In genomic region chr3:52248816-52249547, GRCh38 we compare ENCODE assay signal across 11 cellular contexts. TPM values are rescaled to one million over a fixed set of nuclear protein-coding genes. Genes with fewer than 3 reads are reported as not detected.
DNase-seq lines count a peak whose midpoint lies in the region; ATAC-seq lines count a peak whose summit lies in the region.
"Had no signal": no experiment of that assay in that cellular context is flagged by ENCODE, and none has a peak within 500 bp of the region (broad histone marks: within the 10 kb centered on the region; RNA-seq: fewer than 3 reads in every experiment).

No MANE protein-coding gene starts in this region.

- H3K4me3 Mint-ChIP-seq in stimulated activated naive CD8-positive, alpha-beta T cell treated with anti-CD3 and anti-CD28 coated beads, Interleukin-15, Interleukin-2, amounts not matched to agents 100 ng/mL and 50 ng/mL, for 24 hours: no peak overlapping the region
- peak overlapping the region; percentile 97 for H3K4me3 Mint-ChIP-seq in activated T-helper 17 cell treated with anti-CD3 and anti-CD28 coated beads, Interleukin-2, amount 50 U/mL, for 72 hours
- peak overlapping the region in 1 of 5 donors; percentile 29 for H3K4me3 Mint-ChIP-seq in immature natural killer cell

- peaks cover 80% of the 10 kb centered on the region for H3K4me1 Mint-ChIP-seq in stimulated activated naive CD8-positive, alpha-beta T cell treated with anti-CD3 and anti-CD28 coated beads, Interleukin-15, Interleukin-2, amounts not matched to agents 100 ng/mL and 50 ng/mL, for 24 hours (ENCODE audit: low read depth)
- peaks cover 51% of the 10 kb centered on the region for H3K4me1 Mint-ChIP-seq in activated T-helper 17 cell treated with anti-CD3 and anti-CD28 coated beads, Interleukin-2, amount 50 U/mL, for 72 hours
- H3K4me1 Mint-ChIP-seq in immature natural killer cell: peaks cover 74 to 81% of the 10 kb centered on the region in 2 donors

- H3K27ac Mint-ChIP-seq in stimulated activated naive CD8-positive, alpha-beta T cell treated with anti-CD3 and anti-CD28 coated beads, Interleukin-15, Interleukin-2, amounts not matched to agents 100 ng/mL and 50 ng/mL, for 24 hours: peak overlapping the region; percentile 75
- peak overlapping the region; percentile 92 for H3K27ac Mint-ChIP-seq in activated T-helper 17 cell treated with anti-CD3 and anti-CD28 coated beads, Interleukin-2, amount 50 U/mL, for 72 hours
- H3K27ac Mint-ChIP-seq in immature natural killer cell: peak overlapping the region in 5 of 6 donors; percentile 88 to 100 (median 96)

- peaks cover 61% of the 10 kb centered on the region for H3K36me3 Mint-ChIP-seq in stimulated activated naive CD8-positive, alpha-beta T cell treated with anti-CD3 and anti-CD28 coated beads, Interleukin-15, Interleukin-2, amounts not matched to agents 100 ng/mL and 50 ng/mL, for 24 hours (ENCODE audit: low read depth)
- peaks cover 95% of the 10 kb centered on the region for H3K36me3 Mint-ChIP-seq in activated T-helper 17 cell treated with anti-CD3 and anti-CD28 coated beads, Interleukin-2, amount 50 U/mL, for 72 hours (ENCODE audit: low read depth)
- H3K36me3 Mint-ChIP-seq in immature natural killer cell: peaks cover 8 to 27% (median 9%) of the 10 kb centered on the region in 3 donors

- H3K27me3 Mint-ChIP-seq in stimulated activated naive CD8-positive, alpha-beta T cell treated with anti-CD3 and anti-CD28 coated beads, Interleukin-15, Interleukin-2, amounts not matched to agents 100 ng/mL and 50 ng/mL, for 24 hours: no peaks in the 10 kb centered on the region
- no peaks in the 10 kb centered on the region for H3K27me3 Mint-ChIP-seq in activated T-helper 17 cell treated with anti-CD3 and anti-CD28 coated beads, Interleukin-2, amount 50 U/mL, for 72 hours
- peaks cover 13 to 16% (median 13%) of the 10 kb centered on the region in 3 donors for H3K27me3 Mint-ChIP-seq in immature natural killer cell (ENCODE audit: low read depth in 3 of 3)

- ATAC-seq in stimulated activated naive CD8-positive, alpha-beta T cell treated with anti-CD3 and anti-CD28 coated beads, Interleukin-15, Interleukin-2, amounts not matched to agents 100 U/mL and 50 U/mL, for 24 hours: no peak
- ATAC-seq in activated T-helper 17 cell treated with anti-CD3 and anti-CD28 coated beads, Interleukin-2, amount 50 U/mL, for 72 hours (replicated peaks): no peak
- ATAC-seq in GM21526 (IDR thresholded peaks at IDR 0.05; ENCODE audit: low FRiP score, unreplicated experiment) (no peak), HG03108 (IDR thresholded peaks at IDR 0.05; ENCODE audit: unreplicated experiment) (no peak)
- ATAC-seq: activated CD4-positive, CD25-positive, alpha-beta regulatory T cell treated with anti-CD3 and anti-CD28 coated beads, Interleukin-2, amount 50 U/mL, for 24 hours had no signal

- no peaks in the 10 kb centered on the region for H3K9me3 Mint-ChIP-seq in stimulated activated naive CD8-positive, alpha-beta T cell treated with anti-CD3 and anti-CD28 coated beads, Interleukin-15, Interleukin-2, amounts not matched to agents 100 ng/mL and 50 ng/mL, for 24 hours
- no peaks in the 10 kb centered on the region for H3K9me3 Mint-ChIP-seq in activated T-helper 17 cell treated with anti-CD3 and anti-CD28 coated beads, Interleukin-2, amount 50 U/mL, for 72 hours
- no peaks in the 10 kb centered on the region for H3K9me3 Mint-ChIP-seq in immature natural killer cell

- DNase-seq in stimulated activated naive CD8-positive, alpha-beta T cell treated with anti-CD3 and anti-CD28 coated beads, Interleukin-15, Interleukin-2, amounts not matched to agents 100 U/mL and 50 U/mL, for 24 hours: no peak
- DNase-seq in immature natural killer cell (no peak), GOT3 (lab: John Stamatoyannopoulos, UW) (no peak)
- no peak for DNase-seq in effector CD4-positive, alpha-beta T cell
- DNase-seq: stimulated activated CD4-positive, alpha-beta T cell treated with anti-CD3 and anti-CD28 coated beads, Interleukin-4, amount 100 ng/mL, for 4 hours had no signal

RNA-seq across cellular contexts. Expression of gene PPM1M, which starts 3.4 kb away (rescaled TPM):
- total RNA-seq in activated T-helper 17 cell treated with anti-CD3 and anti-CD28 coated beads, Interleukin-2, amount 50 U/mL, for 72 hours: 100 to 1,000 TPM in 1 of 2 donors, 10 to 100 TPM in 1; 84.6 to 112 TPM
- polyA plus RNA-seq in immature natural killer cell: 10 to 100 TPM; 57.1 to 83.6 (median 66.8) TPM

RNA-seq across cellular contexts. Expression of gene TWF2, which starts 10.0 kb away (rescaled TPM):
- 100 to 1,000 TPM in 1 of 2 donors, 10 to 100 TPM in 1; 89.9 to 159 TPM for total RNA-seq in activated T-helper 17 cell treated with anti-CD3 and anti-CD28 coated beads, Interleukin-2, amount 50 U/mL, for 72 hours
- polyA plus RNA-seq in immature natural killer cell: 100 to 1,000 TPM in 2 of 3 donors, 10 to 100 TPM in 1; 96.4 to 159 (median 143) TPM

RNA-seq across cellular contexts. Expression of gene TLR9, which starts 23.5 kb away (rescaled TPM):
- under 1 TPM; 0.30 to 0.93 TPM for total RNA-seq in activated T-helper 17 cell treated with anti-CD3 and anti-CD28 coated beads, Interleukin-2, amount 50 U/mL, for 72 hours
- not detected for polyA plus RNA-seq in immature natural killer cell
- total RNA-seq: vagina had no signal

RNA-seq across cellular contexts. Expression of gene WDR82, which starts 29.5 kb away (rescaled TPM):
- total RNA-seq in activated T-helper 17 cell treated with anti-CD3 and anti-CD28 coated beads, Interleukin-2, amount 50 U/mL, for 72 hours: 100 to 1,000 TPM in 1 of 2 donors, 10 to 100 TPM in 1; 81.1 to 106 TPM
- 10 to 100 TPM; 76.9 to 99.5 (median 81.5) TPM for polyA plus RNA-seq in immature natural killer cell

RNA-seq across cellular contexts. Expression of gene GLYCTK, which starts 38.6 kb away (rescaled TPM):
- 10 to 100 TPM; 22.8 to 25.2 TPM for total RNA-seq in activated T-helper 17 cell treated with anti-CD3 and anti-CD28 coated beads, Interleukin-2, amount 50 U/mL, for 72 hours
- polyA plus RNA-seq in immature natural killer cell: 10 to 100 TPM in 2 of 3 donors, 1 to 10 TPM in 1; 8.2 to 14.5 (median 12.1) TPM
